ENCODE assay signal across 7 cellular contexts in the genomic region with DNA sequence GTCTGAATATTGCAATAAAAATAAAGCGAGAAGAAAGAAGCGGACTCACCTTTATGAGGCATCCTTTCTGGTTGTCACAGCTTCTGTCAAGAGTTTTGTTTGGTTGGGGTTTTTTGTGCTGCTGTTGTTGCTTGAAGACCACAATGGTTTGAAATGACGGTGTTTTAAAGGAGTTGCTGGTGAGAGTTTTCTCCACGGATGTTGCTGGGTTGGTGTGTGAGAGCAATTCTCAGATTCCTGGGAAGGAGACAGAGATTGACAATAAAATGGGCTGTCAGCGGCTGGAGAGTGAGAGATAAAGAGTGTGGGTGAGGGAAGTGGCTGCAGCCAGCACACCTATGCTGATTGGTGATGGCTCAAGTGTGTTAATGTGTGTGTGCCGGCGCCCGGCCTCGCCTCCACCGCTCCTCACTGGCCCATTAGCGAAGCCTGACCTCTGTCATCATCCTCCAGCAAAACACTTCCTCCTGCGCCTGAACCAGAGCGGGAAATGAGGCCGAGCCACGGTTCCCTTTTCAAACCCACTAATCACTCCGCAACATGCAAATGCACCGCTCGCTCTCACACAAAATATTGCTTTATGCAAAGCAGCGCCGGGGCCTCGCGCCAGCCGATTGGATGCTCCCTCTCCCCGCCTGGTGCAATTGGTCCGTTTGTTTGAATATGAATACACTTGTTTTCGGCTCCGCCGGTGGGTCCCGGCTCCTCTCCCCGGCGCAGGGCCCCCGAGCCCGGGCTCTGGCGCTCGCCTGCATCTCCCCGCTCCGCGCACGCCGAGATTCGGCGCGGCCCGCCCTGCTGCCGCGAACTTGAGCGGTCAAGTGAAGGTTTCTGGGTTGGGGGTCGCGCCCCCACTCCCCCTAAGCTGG. TPM values are rescaled to one million over a fixed set of nuclear protein-coding genes. Genes with fewer than 3 reads are reported as not detected.
A peak's percentile ranks its signal among the peaks of the same experiment; 100 is the strongest.
DNase-seq lines count a peak whose midpoint lies in the region; ATAC-seq and TF ChIP-seq lines count a peak whose summit lies in the region.

PAX6 (minus strand) TSS at position 544 of the 869 bp plus-strand sequence. CDS start 4,911 bp downstream, outside the sequence.

- intact Hi-C loops in spleen (cut with DNase I; ENCODE audit: low total_unique reads), result no loop called here

- ATAC-seq in GM21825 (IDR thresholded peaks at IDR 0.05; ENCODE audit: unreplicated experiment), result peak; percentile 67
- peak; percentile 16; the same call in 2 of the 3 replicates for ATAC-seq in RWPE2 (ENCODE audit: low read depth)

- CTCF ChIA-PET in GM10248 (lab: Yijun Ruan, JAX), result interaction anchor here (0.9 to 2.5 kb wide), 4 partner anchors 9 to 196 kb away, joined by 3 to 5 read pairs (median 3); no protein-coding TSS in a partner anchor

- no peaks in the 10 kb centered on the region for H3K9me3 ChIP-seq in RWPE2 (ENCODE audit: severe bottlenecking)
- peaks cover 0 to 4% (median 0%) of the 10 kb centered on the region in 8 donors for H3K9me3 ChIP-seq in spleen

- no peak for TF ChIP-seq CTCF in GM10248 (IDR thresholded peaks at IDR 0.05; ENCODE audit: control extremely low read depth, extremely low read depth, low read depth, missing control alignments)
- TF ChIP-seq CTCF in RWPE2 (IDR thresholded peaks at IDR 0.05; ENCODE audit: poor library complexity, severe bottlenecking), result no peak
- TF ChIP-seq CTCF in spleen (IDR thresholded peaks at IDR 0.05 in 8 of 11, conservative IDR thresholded peaks at IDR 0.05 in 3 of 11), result no peak

- H3K36me3 ChIP-seq in RWPE2 (ENCODE audit: low read depth) (no peaks in the 10 kb centered on the region), spleen (no peaks in the 10 kb centered on the region)

- TF ChIP-seq POLR2A in spleen (IDR thresholded peaks at IDR 0.05), result no peak

- 1 to 6% (median 3%) methylated on average over 20 to 49 of the region's 49 CpGs for WGBS in spleen, 5 donors

- H3K27me3 ChIP-seq in RWPE2 (ENCODE audit: insufficient read depth, poor library complexity, severe bottlenecking) (peaks cover 99% of the 10 kb centered on the region), spleen (replicated peaks in 1 of 7) (peaks cover 24 to 100% (median 99%) of the 10 kb centered on the region in 7 donors)

- POLR2A ChIA-PET in GM10248 (lab: Yijun Ruan, JAX), result no interaction called here

- H3K4me1 ChIP-seq in RWPE2 (ENCODE audit: insufficient read depth, poor library complexity, severe bottlenecking) (no peaks in the 10 kb centered on the region), spleen (peaks cover 44 to 77% (median 70%) of the 10 kb centered on the region in 6 donors)

- peak within 1 kb of the TSS; percentile 51 for H3K4me3 ChIP-seq in Jurkat, Clone E6-1 (ENCODE audit: low read length)
- H3K4me3 ChIP-seq in RWPE2 (ENCODE audit: severe bottlenecking) (peak within 1 kb of the TSS; percentile 17), spleen (peak within 1 kb of the TSS; percentile 24 to 70 (median 37))

- DNase-seq in GM10248 (ENCODE audit: extremely low spot score) (peak; percentile 72), RWPE2 (ENCODE audit: low spot score) (no peak), caudate nucleus (lab: John Stamatoyannopoulos, UW) (peak in 46 of 61 donors; percentile 35 to 99 (median 66)), kidney glomerular epithelial cell (lab: John Stamatoyannopoulos, UW) (peak; percentile 36), spleen (peak; percentile 80)
- DNase-seq in Jurkat, Clone E6-1 (ENCODE audit: low read depth, low spot score), result peak; percentile 84

- H3K27ac ChIP-seq in RWPE2 (ENCODE audit: poor library complexity, severe bottlenecking) (no peak within 1 kb of the TSS), caudate nucleus (ENCODE audit: low read depth, low read length) (peak within 1 kb of the TSS; percentile 76), spleen (no peak within 1 kb of the TSS)

RNA-seq across cellular contexts. Expression of gene PAX6, which starts in this region (rescaled TPM):
- 10.9 TPM for polyA plus RNA-seq in Jurkat, Clone E6-1 (2012; ENCODE audit: insufficient read depth, insufficient read length)
- not detected for total RNA-seq in spleen
- under 1 TPM in 2 of 3 donors, not detected in 1; 0.02 to 0.05 TPM for polyA plus RNA-seq in spleen

Comparison
In these comparisons a context has a peak if more than half of its experiments do, and no peak if none do; other contexts are left out.
1. Peak in DNase-seq and H3K4me3 ChIP-seq in spleen; RNA of the gene not detected or under 1 TPM.